Comparison of ENCODE assay signal across 8 cellular contexts in genomic region chr20:35093245-35093884, GRCh38. TPM values are rescaled to one million over a fixed set of nuclear protein-coding genes. Genes with fewer than 3 reads are reported as not detected.
DNase-seq lines count a peak whose midpoint lies in the region; ATAC-seq, FAIRE-seq and TF ChIP-seq lines count a peak whose summit lies in the region.

No MANE protein-coding gene starts in this region.

- no peak overlapping the region; the same call in 1 of the 2 replicates for H3K4me3 ChIP-seq in AG10803 (ENCODE audit: low read length)

- peak overlapping the region; percentile 93 to 96 (median 95) for H3K27ac Mint-ChIP-seq in IgD-negative memory B cell

- peaks cover 29 to 36% (median 29%) of the 10 kb centered on the region in 3 donors for H3K4me1 Mint-ChIP-seq in IgD-negative memory B cell
- H3K4me1 Mint-ChIP-seq in activated T-cell treated with anti-CD3 and anti-CD28 coated beads, Interleukin-2, amount 50 U/mL, for 4 hours (ENCODE audit: low read depth): peaks cover 41% of the 10 kb centered on the region

- no peak for TF ChIP-seq CTCF in AG10803 (conservative IDR thresholded peaks at IDR 0.05; ENCODE audit: low read length)

- DNase-seq in AG10803 (ENCODE audit: low read depth): peak; percentile 71
- peak; percentile 30 for DNase-seq in activated T-cell treated with anti-CD3 and anti-CD28 coated beads, Interleukin-2, amount 50 U/mL, for 4 hours
- peak; percentile 63 for DNase-seq in hepatic stellate cell (ENCODE audit: low spot score)
- peak; percentile 47 to 55 for DNase-seq in stimulated activated CD4-positive, alpha-beta T cell treated with anti-CD3 and anti-CD28 coated beads, Interleukin-2, amount 100 ng/mL, for 24 hours
- no peak for DNase-seq in GM12891 (ENCODE audit: insufficient read length, low spot score)
- no peak for DNase-seq in DMS 273 (lab: John Stamatoyannopoulos, UW; ENCODE audit: unreplicated experiment)

- peak; percentile 36 to 58 for ATAC-seq in activated T-cell treated with anti-CD3 and anti-CD28 coated beads, Interleukin-2, amount 50 U/mL, for 4 hours
- no peak for ATAC-seq in HG02798 (IDR thresholded peaks at IDR 0.05; ENCODE audit: poor library complexity, unreplicated experiment)

- H3K27me3 Mint-ChIP-seq in IgD-negative memory B cell: no peaks in the 10 kb centered on the region
- no peaks in the 10 kb centered on the region for H3K27me3 Mint-ChIP-seq in activated T-cell treated with anti-CD3 and anti-CD28 coated beads, Interleukin-2, amount 50 U/mL, for 4 hours (ENCODE audit: low read depth)

- H3K4me3 Mint-ChIP-seq in IgD-negative memory B cell: peak overlapping the region; percentile 89 to 98 (median 96)
- H3K4me3 Mint-ChIP-seq in activated T-cell treated with anti-CD3 and anti-CD28 coated beads, Interleukin-2, amount 50 U/mL, for 4 hours: peak overlapping the region; percentile 91

- no peak for TF ChIP-seq POLR2A in GM12891 (IDR thresholded peaks at IDR 0.05; ENCODE audit: low read depth, low read length)

- FAIRE-seq in GM12891 (lab: Jason Lieb, UNC): no peak

- H3K9me3 Mint-ChIP-seq in IgD-negative memory B cell: no peaks in the 10 kb centered on the region
- H3K9me3 Mint-ChIP-seq in activated T-cell treated with anti-CD3 and anti-CD28 coated beads, Interleukin-2, amount 50 U/mL, for 4 hours: no peaks in the 10 kb centered on the region

- no peaks in the 10 kb centered on the region for H3K36me3 Mint-ChIP-seq in IgD-negative memory B cell
- H3K36me3 Mint-ChIP-seq in activated T-cell treated with anti-CD3 and anti-CD28 coated beads, Interleukin-2, amount 50 U/mL, for 4 hours (ENCODE audit: insufficient read depth): peaks cover 4% of the 10 kb centered on the region

TF ChIP-seq in GM12891, 5 proteins besides CTCF, POLR2A, EP300 and RAD21:
- no peak for TF ChIP-seq PAX5 (IDR thresholded peaks at IDR 0.05; ENCODE audit: insufficient read depth, low read length, severe bottlenecking)
- no peak for TF ChIP-seq TAF1 (IDR thresholded peaks at IDR 0.05; ENCODE audit: low read depth, low read length)
- no peak for TF ChIP-seq POLR2AphosphoS5 (IDR thresholded peaks at IDR 0.05; ENCODE audit: low read depth, low read length)
- TF ChIP-seq SPI1 (IDR thresholded peaks at IDR 0.05; ENCODE audit: low read depth, low read length): no peak
- no peak for TF ChIP-seq POU2F2 (IDR thresholded peaks at IDR 0.05; ENCODE audit: low read depth, low read length)

RNA-seq across cellular contexts. Expression of gene TRPC4AP, which starts 0.8 kb away (rescaled TPM):
- polyA plus RNA-seq in IgD-negative memory B cell: 53.4 TPM
- total RNA-seq in activated T-cell treated with anti-CD3 and anti-CD28 coated beads, Interleukin-2, amount 50 U/mL, for 4 hours: 10 to 100 TPM; 46.2 to 49.7 (median 47.2) TPM
- 32.3 TPM for polyA plus RNA-seq in GM12891 (2012; ENCODE audit: low read depth, missing spikeins)

RNA-seq across cellular contexts. Expression of gene EDEM2, which starts 53.8 kb away (rescaled TPM):
- 51.9 TPM for polyA plus RNA-seq in IgD-negative memory B cell
- 10 to 100 TPM; 14.0 to 16.9 (median 16.7) TPM for total RNA-seq in activated T-cell treated with anti-CD3 and anti-CD28 coated beads, Interleukin-2, amount 50 U/mL, for 4 hours
- polyA plus RNA-seq in GM12891 (2012; ENCODE audit: low read depth, missing spikeins): 12.4 TPM

Comparison
In these comparisons a context has a peak if more than half of its experiments do, and no peak if none do; other contexts are left out.
1. DNase-seq: peak in AG10803 (single experiment), activated T-cell treated with anti-CD3 and anti-CD28 coated beads, Interleukin-2, amount 50 U/mL, for 4 hours (single experiment), hepatic stellate cell (single experiment) and stimulated activated CD4-positive, alpha-beta T cell treated with anti-CD3 and anti-CD28 coated beads, Interleukin-2, amount 100 ng/mL, for 24 hours (2 of 2); none in GM12891 (single experiment) and DMS 273 (single experiment).